8 cellular contexts compared by ENCODE assay signal in genomic region chrX:49291615-49292337, GRCh38. TPM values are rescaled to one million over a fixed set of nuclear protein-coding genes. Genes with fewer than 3 reads are reported as not detected.
DNase-seq lines count a peak whose midpoint lies in the region; TF ChIP-seq lines count a peak whose summit lies in the region.

No MANE protein-coding gene starts in this region.

- peak; percentile 34 to 68 (median 59) for TF ChIP-seq CTCF in adrenal gland (IDR thresholded peaks at IDR 0.05)

- H3K4me3 ChIP-seq in adrenal gland = no peak overlapping the region

- intact Hi-C loops in adrenal gland (cut with DNase I) = no loop called here

- 18 to 42% (median 29%) methylated on average over 9 to 11 of the region's 11 CpGs for WGBS in adrenal gland, 4 donors

- H3K9me3 ChIP-seq in adrenal gland (replicated peaks in 1 of 3) = no peaks in the 10 kb centered on the region

- H3K27me3 ChIP-seq in adrenal gland = peaks cover 9% of the 10 kb centered on the region

- DNase-seq in NCI-H1417 (lab: John Stamatoyannopoulos, UW) (peak; percentile 2 to 61 (median 32)), NCI-H1417 treated with DMSO at 0.1 percent for 48 hours (lab: John Stamatoyannopoulos, UW) (no peak), HuH-7 (ENCODE audit: low spot score) (peak; percentile 52), T follicular helper cell (ENCODE audit: low read depth) (peak; percentile 60), adrenal gland (peak; percentile 37 to 83 (median 64)), iPS DF 4.7 (ENCODE audit: extremely low read depth, low spot score) (peak; percentile 38), middle frontal gyrus (ENCODE audit: extremely low spot score, low spot score) (no peak)
- peak; percentile 82 for DNase-seq in stimulated activated CD4-positive, alpha-beta T cell treated with anti-CD3 and anti-CD28 coated beads, Interleukin-15, amount 100 ng/mL, for 24 hours

- TF ChIP-seq POLR2A in adrenal gland (IDR thresholded peaks at IDR 0.05) = no peak

- no peaks in the 10 kb centered on the region for H3K36me3 ChIP-seq in adrenal gland (replicated peaks in 1 of 2)

- no peak overlapping the region for H3K27ac ChIP-seq in adrenal gland

- no peaks in the 10 kb centered on the region for H3K4me1 ChIP-seq in adrenal gland (replicated peaks in 1 of 2)

RNA-seq across cellular contexts. Expression of gene GAGE10, which starts 11.7 kb away (rescaled TPM):
- total RNA-seq in adrenal gland = not detected
- polyA plus RNA-seq in adrenal gland = not detected

RNA-seq across cellular contexts. Expression of gene PPP1R3F, which starts 22.2 kb away (rescaled TPM):
- total RNA-seq in adrenal gland = 10 to 100 TPM in 1 of 8 donors, 1 to 10 TPM in 7; 3.5 to 11.6 (median 6.4) TPM
- polyA plus RNA-seq in adrenal gland = 1 to 10 TPM; 2.6 to 6.2 (median 4.3) TPM

RNA-seq across cellular contexts. Expression of gene FOXP3, which starts 27.3 kb away (rescaled TPM):
- under 1 TPM in 4 of 8 donors, not detected in 4; 0.14 to 0.38 (median 0.29) TPM for total RNA-seq in adrenal gland
- polyA plus RNA-seq in adrenal gland = under 1 TPM; 0.20 to 0.53 (median 0.24) TPM

RNA-seq across cellular contexts. Expression of gene GAGE12J, which starts 30.1 kb away (rescaled TPM):
- not detected for total RNA-seq in adrenal gland
- polyA plus RNA-seq in adrenal gland = not detected

RNA-seq across cellular contexts. Expression of gene GAGE13, which starts 39.6 kb away (rescaled TPM):
- total RNA-seq in adrenal gland = not detected
- not detected for polyA plus RNA-seq in adrenal gland

Comparison
In these comparisons a context has a peak if more than half of its experiments do, and no peak if none do; other contexts are left out.
1. DNase-seq: peak in NCI-H1417 (3 of 3), HuH-7 (single experiment), T follicular helper cell (single experiment), adrenal gland (7 of 7), iPS DF 4.7 (single experiment) and stimulated activated CD4-positive, alpha-beta T cell treated with anti-CD3 and anti-CD28 coated beads, Interleukin-15, amount 100 ng/mL, for 24 hours (single experiment); none in NCI-H1417 treated with DMSO at 0.1 percent for 48 hours (single experiment) and middle frontal gyrus (single experiment).